Comparison of ENCODE assay signal across 11 cellular contexts in the genomic region with DNA sequence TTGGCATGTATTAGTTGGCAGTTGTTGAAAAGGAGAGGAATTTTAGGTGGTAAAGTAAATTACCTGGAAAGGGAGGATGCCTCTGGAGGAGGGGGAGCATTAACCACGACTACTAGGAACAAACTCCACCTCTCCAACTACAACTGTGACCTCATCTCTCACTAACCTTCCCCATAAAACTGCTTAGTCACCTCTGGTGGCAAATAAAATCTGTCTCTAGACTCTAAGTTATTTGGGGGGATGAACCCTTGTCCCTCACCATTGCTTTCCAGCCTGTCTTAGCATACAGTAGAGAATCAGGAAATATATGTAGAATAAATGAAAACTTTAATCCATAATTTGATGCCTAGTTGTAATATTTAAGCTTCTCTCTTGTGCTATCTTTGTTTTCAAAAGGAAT. TPM values are rescaled to one million over a fixed set of nuclear protein-coding genes. Genes with fewer than 3 reads are reported as not detected.
DNase-seq lines count a peak whose midpoint lies in the region; ATAC-seq and TF ChIP-seq lines count a peak whose summit lies in the region.
"Had no signal": no experiment of that assay in that cellular context is flagged by ENCODE, and none has a peak within 500 bp of the region (broad histone marks: within the 10 kb centered on the region; RNA-seq: fewer than 3 reads in every experiment).

No MANE protein-coding gene starts in this region.

- H3K4me3 ChIP-seq in SK-N-SH (ENCODE audit: low read depth in 2 of 2, low read length in 1 of 2) = no peak overlapping the region
- H3K4me3 ChIP-seq in fibroblast of mammary gland (ENCODE audit: control insufficient read depth, low read depth, low read length) = no peak overlapping the region
- H3K4me3 ChIP-seq in skeletal muscle cell (ENCODE audit: low read depth, low read length) = no peak overlapping the region
- H3K4me3 ChIP-seq: adrenal gland had no signal

- no peak overlapping the region for H3K27ac ChIP-seq in SK-N-SH (ENCODE audit: low read depth in 2 of 2, low read length in 1 of 2)
- H3K27ac ChIP-seq: adrenal gland had no signal

- no peak for TF ChIP-seq EP300 in SK-N-SH (IDR thresholded peaks at IDR 0.05; ENCODE audit: borderline replicate concordance in 1 of 2, low read depth in 1 of 2, low read length in 1 of 2)

- H3K9me3 ChIP-seq in SK-N-SH = no peaks in the 10 kb centered on the region
- H3K9me3 ChIP-seq: adrenal gland had no signal

- WGBS in SK-N-SH (ENCODE audit: low lambda C conversion rate) = 50% methylated on average over 1 of the region's 1 CpG

- no peaks in the 10 kb centered on the region for H3K9me2 ChIP-seq in SK-N-SH

- H3K4me2 ChIP-seq in SK-N-SH = no peak overlapping the region

- no peaks in the 10 kb centered on the region for H3K79me2 ChIP-seq in SK-N-SH (ENCODE audit: insufficient read depth)

- H3K36me3 ChIP-seq in SK-N-SH (replicated peaks in 1 of 2; ENCODE audit: control insufficient read depth in 1 of 2, insufficient read depth in 2 of 2, low read length in 1 of 2) = no peaks in the 10 kb centered on the region
- H3K36me3 ChIP-seq: adrenal gland had no signal

- no peak overlapping the region; the same call in 1 of the 2 replicates for H2AFZ ChIP-seq in SK-N-SH (ENCODE audit: low read depth)

- H3K4me1 ChIP-seq in SK-N-SH (ENCODE audit: control insufficient read depth in 1 of 2, insufficient read depth in 2 of 2, low read depth in 1 of 2, low read length in 1 of 2) = no peaks in the 10 kb centered on the region; a peak in 3 of 4 replicates
- H3K4me1 ChIP-seq: adrenal gland had no signal

- POLR2A ChIA-PET in SK-N-SH (lab: Yijun Ruan, JAX) = no interaction called here

- ATAC-seq in SK-N-SH treated with all-trans-retinoic acid at 6 μM for 48 hours (peak; percentile 68), GM18868 (IDR thresholded peaks at IDR 0.05; ENCODE audit: unreplicated experiment) (no peak)

- no peaks in the 10 kb centered on the region for H3K27me3 ChIP-seq in SK-N-SH (ENCODE audit: insufficient read depth)
- H3K27me3 ChIP-seq: adrenal gland had no signal

- no peak for TF ChIP-seq CTCF in SK-N-SH (IDR thresholded peaks at IDR 0.05)
- no peak for TF ChIP-seq CTCF in fibroblast of mammary gland (conservative IDR thresholded peaks at IDR 0.05; ENCODE audit: control insufficient read depth, insufficient read depth, low read depth, low read length)

- DNase-seq in SK-N-SH = no peak
- DNase-seq in RPMI7951 (ENCODE audit: low read depth) = peak; percentile 74
- peak; percentile 73 for DNase-seq in fibroblast of mammary gland (ENCODE audit: low read depth)
- DNase-seq in skeletal muscle cell (ENCODE audit: low read depth) = peak; percentile 51
- no peak for DNase-seq in NCI-H1694 (lab: John Stamatoyannopoulos, UW)
- DNase-seq in SKM-1 treated with dmso at 0.1 percent for 144 hours (lab: John Stamatoyannopoulos, UW; ENCODE audit: unreplicated experiment) = no peak
- DNase-seq: activated CD4-positive, CD25-positive, alpha-beta regulatory T cell treated with anti-CD3 and anti-CD28 coated beads, Interleukin-2, amount 50 U/mL, for 72 hours; occipital lobe had no signal

- no peak for TF ChIP-seq RAD21 in SK-N-SH (IDR thresholded peaks at IDR 0.05; ENCODE audit: low read length)

- peaks cover 10% of the 10 kb centered on the region for H3F3A ChIP-seq in SK-N-SH (replicated peaks; ENCODE audit: insufficient read depth)

- H3K9ac ChIP-seq in SK-N-SH = no peak overlapping the region

- CTCF ChIA-PET in SK-N-SH (lab: Yijun Ruan, JAX) = interaction anchor here (0.6 to 4.8 kb wide), 56 partner anchors 10 to 335 kb away, joined by 3 to 68 read pairs (median 4); a partner anchor contains a TSS

- no peaks in the 10 kb centered on the region for H4K20me1 ChIP-seq in SK-N-SH (ENCODE audit: insufficient read depth)

TF ChIP-seq in SK-N-SH treated with all-trans-retinoic acid at 6 μM for 48 hours, 23 proteins besides CTCF, POLR2A, EP300 and RAD21:
- TF ChIP-seq BACH2 (CRISPR knock-in tag; IDR thresholded peaks at IDR 0.05; ENCODE audit: borderline replicate concordance) = no peak

TF ChIP-seq in SK-N-SH, 30 proteins besides CTCF, POLR2A, EP300 and RAD21:
- no peak for TF ChIP-seq CHD2 (IDR thresholded peaks at IDR 0.05; ENCODE audit: low read length, partially characterized antibody)

RNA-seq across cellular contexts. Expression of a gene that starts 27.6 kb away (rescaled TPM):
- 20.2 and 26.5 TPM in 2 replicates for polyA plus RNA-seq in SK-N-SH (2012; rRNA removed)
- 31.0 and 32.2 TPM in 2 replicates for polyA plus RNA-seq in SK-N-SH (2012; cell fraction: cytosol; rRNA removed)
- 12.7 and 29.2 TPM in 2 replicates for polyA plus RNA-seq in SK-N-SH (2012; cell fraction: nucleus; rRNA removed)
- 173 and 185 TPM in 2 replicates for total RNA-seq in RPMI7951 (2014; rRNA removed; shearing (Covaris generic))

Comparison
In these comparisons a context has a peak if more than half of its experiments do, and no peak if none do; other contexts are left out.
1. DNase-seq: peak in RPMI7951 (single experiment), fibroblast of mammary gland (single experiment) and skeletal muscle cell (single experiment); none in SK-N-SH (single experiment), NCI-H1694 (single experiment) and SKM-1 treated with dmso at 0.1 percent for 144 hours (single experiment).